In the genomic region with DNA sequence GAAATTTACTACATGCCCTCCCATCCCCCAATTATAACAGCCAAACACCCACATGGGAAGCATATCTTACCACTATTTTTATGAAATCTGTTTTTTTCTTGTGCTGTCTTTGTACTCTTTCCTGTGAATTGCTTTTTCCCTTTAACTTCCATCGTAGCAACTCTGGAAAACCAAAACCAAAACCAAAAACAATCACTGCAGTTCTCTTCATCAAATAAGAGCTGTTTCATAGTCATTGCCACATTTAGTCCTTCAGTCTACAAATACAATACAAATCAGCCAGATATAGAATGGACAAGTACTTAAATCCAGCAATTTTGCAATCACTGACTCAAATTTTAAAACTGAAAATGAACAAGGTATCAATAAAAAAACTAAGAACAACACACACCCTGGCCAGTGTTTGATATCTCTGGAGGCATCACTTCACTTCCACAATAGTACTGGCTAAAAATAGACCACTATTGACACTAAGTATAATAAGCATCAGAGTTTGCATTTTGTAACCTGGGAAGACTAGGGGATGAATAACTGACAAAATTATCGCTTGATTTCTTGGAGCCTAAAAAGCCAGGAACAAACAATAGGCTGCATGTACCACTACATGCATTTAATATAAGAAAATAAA, we compare ENCODE assay signal across 13 cellular contexts. TPM values are rescaled to one million over a fixed set of nuclear protein-coding genes. Genes with fewer than 3 reads are reported as not detected.
DNase-seq lines count a peak whose midpoint lies in the region; ATAC-seq and TF ChIP-seq lines count a peak whose summit lies in the region.
"Had no signal": no experiment of that assay in that cellular context is flagged by ENCODE, and none has a peak within 500 bp of the region (broad histone marks: within the 10 kb centered on the region; RNA-seq: fewer than 3 reads in every experiment).

No MANE protein-coding gene starts in this region.

- ATAC-seq in heart left ventricle, result peak in 1 of 4 donors; percentile 8
- ATAC-seq in Right ventricle myocardium inferior, result no peak
- ATAC-seq: activated T-cell treated with anti-CD3 and anti-CD28 coated beads, Interleukin-2, amount 50 U/mL, for 4 hours; stimulated activated naive B cell treated with anti-CD40 and anti-IgM and Interleukin-4, amounts not matched to agents 10 μg/mL and 1 μg/mL and 100 μg/mL, for 72 hours had no signal

- H3K36me3 ChIP-seq in heart left ventricle, result peaks cover 0 to 41% (median 26%) of the 10 kb centered on the region in 9 donors
- no peaks in the 10 kb centered on the region for H3K36me3 ChIP-seq in colonic mucosa
- H3K36me3 ChIP-seq: neutrophil had no signal

- H3K9me3 ChIP-seq in heart left ventricle, result no peaks in the 10 kb centered on the region
- no peaks in the 10 kb centered on the region for H3K9me3 ChIP-seq in colonic mucosa
- H3K9me3 ChIP-seq: neutrophil had no signal

- DNase-seq in heart left ventricle (no peak), Right ventricle myocardium inferior (ENCODE audit: missing footprints) (no peak), colonic mucosa (no peak), myocyte (ENCODE audit: low read depth) (peak; percentile 17), NCI-H82 (lab: John Stamatoyannopoulos, UW) (no peak), HPDE6-E6E7 (ENCODE audit: extremely low spot score) (no peak), DMS 273 (lab: John Stamatoyannopoulos, UW; ENCODE audit: unreplicated experiment) (no peak)
- no peak for DNase-seq in stimulated activated CD4-positive, alpha-beta T cell treated with anti-CD3 and anti-CD28 coated beads, Interleukin-4, amount 100 ng/mL, for 4 hours
- DNase-seq: activated T-cell treated with anti-CD3 and anti-CD28 coated beads, Interleukin-2, amount 50 U/mL, for 4 hours; DMS 273 treated with DMSO at 0.1 percent for 48 hours; stimulated activated naive B cell treated with anti-CD40 and anti-IgM and Interleukin-4, amounts not matched to agents 10 μg/mL and 1 μg/mL and 100 μg/mL, for 72 hours had no signal

- intact Hi-C loops in heart left ventricle (cut with DNase I) (loop anchor here in 9 of 10 donors (5.0 to 10.0 kb wide), 5 partner anchors 584 to 816 kb away; no protein-coding TSS in a partner anchor), Right ventricle myocardium inferior (cut with DNase I) (loop anchor here (2.0 kb wide), 1 partner anchor 706 kb away; no protein-coding TSS in a partner anchor), colonic mucosa (cut with DNase I) (no loop called here)

- WGBS in heart left ventricle, 4 donors, result 13 to 32% (median 19%) methylated on average over 2 of the region's 2 CpGs

- H3K27me3 ChIP-seq in heart left ventricle (no peaks in the 10 kb centered on the region), colonic mucosa (no peaks in the 10 kb centered on the region)
- H3K27me3 ChIP-seq: neutrophil had no signal

- no peak overlapping the region for H3K9ac ChIP-seq in colonic mucosa (ENCODE audit: low read depth in 2 of 2, low read length in 2 of 2)

- TF ChIP-seq CTCF in heart left ventricle (IDR thresholded peaks at IDR 0.05) (no peak), colonic mucosa (IDR thresholded peaks at IDR 0.05) (no peak)

- H3K4me3 ChIP-seq in heart left ventricle (peak overlapping the region in 9 of 12 donors; percentile 7 to 52 (median 34)), colonic mucosa (no peak overlapping the region)

- H3K4me1 ChIP-seq in heart left ventricle (peaks cover 3 to 59% (median 46%) of the 10 kb centered on the region in 12 donors), colonic mucosa (peaks cover 7% of the 10 kb centered on the region)

- no peak for TF ChIP-seq POLR2A in heart left ventricle (IDR thresholded peaks at IDR 0.05)

- H3K27ac ChIP-seq in heart left ventricle, result peak overlapping the region in 10 of 12 donors; percentile 0 to 73 (median 34)
- H3K27ac ChIP-seq in colonic mucosa, result peak overlapping the region; percentile 4
- H3K27ac ChIP-seq: epithelial cell of prostate, neutrophil had no signal

RNA-seq across cellular contexts. Expression of gene PUM3, which starts 5.4 kb away (rescaled TPM):
- total RNA-seq in heart left ventricle (10 to 100 TPM in 8 of 9 donors, 1 to 10 TPM in 1; 8.7 to 33.1 (median 14.5) TPM), Right ventricle myocardium inferior (15.3 TPM), colonic mucosa (10 to 100 TPM; 27.0 to 47.6 TPM), myocyte (37.9 and 45.2 TPM in 2 replicates)
- polyA plus RNA-seq in heart left ventricle, result 10 to 100 TPM; 10.1 to 20.1 TPM
- 14.0 TPM for polyA plus RNA-seq in myocyte (2012)
